33 cellular contexts compared by ENCODE assay signal in the genomic region with DNA sequence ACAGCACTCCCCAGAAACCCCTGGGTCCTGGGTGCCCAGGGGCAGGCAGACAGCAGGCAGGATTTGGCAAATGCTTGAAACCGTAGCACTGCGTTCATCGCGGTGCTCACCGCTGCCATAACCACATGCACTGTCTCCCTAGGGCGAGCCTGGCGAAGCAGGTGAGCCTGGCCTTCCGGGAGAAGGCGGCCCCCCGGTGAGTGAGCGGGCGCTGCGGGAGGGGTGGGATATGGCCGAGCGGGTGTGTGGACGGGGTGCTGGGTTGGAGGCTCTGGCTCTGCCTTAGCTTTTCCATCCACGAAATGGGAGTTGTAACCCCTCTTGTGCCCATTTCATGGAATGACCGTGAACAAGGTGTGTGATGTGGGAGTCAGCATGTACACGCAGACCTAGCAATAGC.
"Had no signal": no experiment of that assay in that cellular context is flagged by ENCODE, and none has a peak within 500 bp of the region (broad histone marks: within the 10 kb centered on the region; RNA-seq: fewer than 3 reads in every experiment).

No MANE protein-coding gene starts in this region.

- H3K27me3 ChIP-seq: ascending aorta, body of pancreas, breast epithelium, Peyer's patch, SJSA1 had no signal

- H3K9ac ChIP-seq: SK-N-SH had no signal

- ATAC-seq: activated CD8-positive, alpha-beta T cell treated with anti-CD3 and anti-CD28 coated beads for 36 hours; activated T-cell treated with anti-CD3 and anti-CD28 coated beads, Interleukin-2, amount 50 U/mL, for 72 hours; activated T-helper 17 cell treated with anti-CD3 and anti-CD28 coated beads, Interleukin-2, amount 50 U/mL, for 72 hours; body of pancreas; PC-3 had no signal

- H3K4me3 ChIP-seq: ascending aorta, body of pancreas, breast epithelium, Peyer's patch, SJSA1 had no signal

- H3K4me2 ChIP-seq: SK-N-SH had no signal

- DNase-seq: activated CD4-positive, alpha-beta T cell treated with anti-CD3 and anti-CD28 coated beads, Interleukin-2, amount 10 ng/mL, durations not matched to agents 24 days and 14 days; activated CD4-positive, alpha-beta T cell treated with anti-CD3 and anti-CD28 coated beads, Interleukin-2, amount 50 U/mL, for 4 hours; activated CD8-positive, alpha-beta T cell treated with anti-CD3 and anti-CD28 coated beads for 36 hours; activated gamma-delta T cell; activated naive CD4-positive, alpha-beta T cell treated with Interleukin-2 at 50 U/mL for 16 hours; activated naive CD8-positive, alpha-beta T cell treated with anti-CD3 and anti-CD28 coated beads, Interleukin-2, amount 10 ng/mL, durations not matched to agents 7 days and 5 days; activated T-cell treated with anti-CD3 and anti-CD28 coated beads, Interleukin-2, amount 50 U/mL, for 1 hour; activated T-cell treated with anti-CD3 and anti-CD28 coated beads, Interleukin-2, amount 50 U/mL, for 72 hours; amygdala; body of pancreas; NCI-H1105; NCI-H1417 treated with DMSO at 0.1 percent for 48 hours; NCI-H187 treated with DMSO at 0.1 percent for 48 hours; NCI-H2081; NCI-H2171 treated with DMSO at 0.1 percent for 48 hours; NCI-H2227 treated with DMSO at 0.1 percent for 48 hours; NCI-H446; NCI-H510A treated with DMSO at 0.1 percent for 48 hours; NCI-H526 treated with DMSO at 0.1 percent for 48 hours; NCI-H774; PC-3; Peyer's patch; RPMI8226; SHP77 treated with DMSO at 0.1 percent for 48 hours; SK-N-SH had no signal

- H3K9me2 ChIP-seq: SK-N-SH had no signal

- H3K4me1 ChIP-seq: ascending aorta, body of pancreas, breast epithelium, Peyer's patch had no signal

- H3K9me3 Mint-ChIP-seq: activated CD4-positive, alpha-beta T cell treated with anti-CD3 and anti-CD28 coated beads, Interleukin-2, amount 10 ng/mL, durations not matched to agents 24 days and 14 days; activated CD8-positive, alpha-beta T cell treated with anti-CD3 and anti-CD28 coated beads for 36 hours; activated naive CD4-positive, alpha-beta T cell treated with anti-CD3 and anti-CD28 coated beads, Interleukin-2, amount 50 U/mL, for 24 hours; activated naive CD8-positive, alpha-beta T cell treated with anti-CD3 and anti-CD28 coated beads, Interleukin-2, amount 10 ng/mL, durations not matched to agents 7 days and 5 days; activated T-cell treated with anti-CD3 and anti-CD28 coated beads, Interleukin-2, amount 50 U/mL, for 72 hours; activated T-helper 17 cell treated with anti-CD3 and anti-CD28 coated beads, Interleukin-2, amount 50 U/mL, for 72 hours; T-helper 1 cell treated with Interleukin-12 subunit alpha and Interleukin-12 subunit beta and Interleukin-4 antibody, amounts not matched to agents 30 μg/mL and 1 μg/mL, for 36 hours; T-helper 2 cell treated with Interferon-gamma antibody and Interleukin-4, amounts not matched to agents 5 μg/mL and 100 μg/mL, for 36 hours had no signal

- H3K9me3 ChIP-seq: ascending aorta, body of pancreas, breast epithelium, Peyer's patch, SJSA1, SK-N-SH had no signal

- H3K27ac ChIP-seq: ascending aorta, body of pancreas, Peyer's patch, SJSA1 had no signal

- H3K27ac Mint-ChIP-seq: activated CD4-positive, alpha-beta T cell treated with anti-CD3 and anti-CD28 coated beads, Interleukin-2, amount 10 ng/mL, durations not matched to agents 24 days and 14 days; activated CD8-positive, alpha-beta T cell treated with anti-CD3 and anti-CD28 coated beads for 36 hours; activated naive CD4-positive, alpha-beta T cell treated with anti-CD3 and anti-CD28 coated beads, Interleukin-2, amount 50 U/mL, for 24 hours; activated naive CD8-positive, alpha-beta T cell treated with anti-CD3 and anti-CD28 coated beads, Interleukin-2, amount 10 ng/mL, durations not matched to agents 7 days and 5 days; activated T-cell treated with anti-CD3 and anti-CD28 coated beads, Interleukin-2, amount 50 U/mL, for 72 hours; activated T-helper 17 cell treated with anti-CD3 and anti-CD28 coated beads, Interleukin-2, amount 50 U/mL, for 72 hours; T-helper 1 cell treated with Interleukin-12 subunit alpha and Interleukin-12 subunit beta and Interleukin-4 antibody, amounts not matched to agents 30 μg/mL and 1 μg/mL, for 36 hours; T-helper 2 cell treated with Interferon-gamma antibody and Interleukin-4, amounts not matched to agents 5 μg/mL and 100 μg/mL, for 36 hours had no signal

- H3K4me3 Mint-ChIP-seq: activated CD4-positive, alpha-beta T cell treated with anti-CD3 and anti-CD28 coated beads, Interleukin-2, amount 10 ng/mL, durations not matched to agents 24 days and 14 days; activated CD8-positive, alpha-beta T cell treated with anti-CD3 and anti-CD28 coated beads for 36 hours; activated naive CD4-positive, alpha-beta T cell treated with anti-CD3 and anti-CD28 coated beads, Interleukin-2, amount 50 U/mL, for 24 hours; activated naive CD8-positive, alpha-beta T cell treated with anti-CD3 and anti-CD28 coated beads, Interleukin-2, amount 10 ng/mL, durations not matched to agents 7 days and 5 days; activated T-cell treated with anti-CD3 and anti-CD28 coated beads, Interleukin-2, amount 50 U/mL, for 72 hours; activated T-helper 17 cell treated with anti-CD3 and anti-CD28 coated beads, Interleukin-2, amount 50 U/mL, for 72 hours; T-helper 1 cell treated with Interleukin-12 subunit alpha and Interleukin-12 subunit beta and Interleukin-4 antibody, amounts not matched to agents 30 μg/mL and 1 μg/mL, for 36 hours; T-helper 2 cell treated with Interferon-gamma antibody and Interleukin-4, amounts not matched to agents 5 μg/mL and 100 μg/mL, for 36 hours had no signal

- H3K36me3 ChIP-seq: breast epithelium had no signal

- FAIRE-seq: TTC549 had no signal

- H3K4me1 Mint-ChIP-seq: activated CD4-positive, alpha-beta T cell treated with anti-CD3 and anti-CD28 coated beads, Interleukin-2, amount 10 ng/mL, durations not matched to agents 24 days and 14 days; activated naive CD4-positive, alpha-beta T cell treated with anti-CD3 and anti-CD28 coated beads, Interleukin-2, amount 50 U/mL, for 24 hours; activated naive CD8-positive, alpha-beta T cell treated with anti-CD3 and anti-CD28 coated beads, Interleukin-2, amount 10 ng/mL, durations not matched to agents 7 days and 5 days; activated T-helper 17 cell treated with anti-CD3 and anti-CD28 coated beads, Interleukin-2, amount 50 U/mL, for 72 hours had no signal

- H3K27me3 Mint-ChIP-seq: activated CD4-positive, alpha-beta T cell treated with anti-CD3 and anti-CD28 coated beads, Interleukin-2, amount 10 ng/mL, durations not matched to agents 24 days and 14 days; activated CD8-positive, alpha-beta T cell treated with anti-CD3 and anti-CD28 coated beads for 36 hours; activated naive CD4-positive, alpha-beta T cell treated with anti-CD3 and anti-CD28 coated beads, Interleukin-2, amount 50 U/mL, for 24 hours; activated naive CD8-positive, alpha-beta T cell treated with anti-CD3 and anti-CD28 coated beads, Interleukin-2, amount 10 ng/mL, durations not matched to agents 7 days and 5 days; activated T-helper 17 cell treated with anti-CD3 and anti-CD28 coated beads, Interleukin-2, amount 50 U/mL, for 72 hours had no signal

- H3K36me3 Mint-ChIP-seq: activated naive CD4-positive, alpha-beta T cell treated with anti-CD3 and anti-CD28 coated beads, Interleukin-2, amount 50 U/mL, for 24 hours; activated naive CD8-positive, alpha-beta T cell treated with anti-CD3 and anti-CD28 coated beads, Interleukin-2, amount 10 ng/mL, durations not matched to agents 7 days and 5 days had no signal
